Comparison of ENCODE assay signal across 20 cellular contexts in the genomic region with DNA sequence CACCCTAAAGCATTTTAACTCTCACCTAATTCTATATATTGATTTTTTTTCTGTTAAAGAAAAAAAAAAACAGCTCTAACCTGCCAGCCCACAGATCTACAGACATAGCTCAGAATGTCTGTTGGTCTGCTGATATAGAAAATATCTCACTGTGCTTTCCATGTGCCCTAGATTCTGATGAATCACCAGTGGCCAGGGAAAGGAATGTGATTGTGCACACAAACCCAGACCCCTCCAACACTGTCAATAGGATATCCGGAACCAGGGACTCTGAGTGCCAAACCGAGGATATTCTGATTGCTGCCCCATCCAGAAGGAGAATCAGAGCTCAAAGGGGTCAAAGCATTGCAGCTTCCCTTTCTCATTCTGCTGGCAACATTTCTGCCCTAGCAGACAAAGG. TPM values are rescaled to one million over a fixed set of nuclear protein-coding genes. Genes with fewer than 3 reads are reported as not detected.
DNase-seq lines count a peak whose midpoint lies in the region; ATAC-seq, FAIRE-seq and TF ChIP-seq lines count a peak whose summit lies in the region.
"Had no signal": no experiment of that assay in that cellular context is flagged by ENCODE, and none has a peak within 500 bp of the region (broad histone marks: within the 10 kb centered on the region; RNA-seq: fewer than 3 reads in every experiment).

No MANE protein-coding gene starts in this region.

- no peaks in the 10 kb centered on the region for H3K9me1 ChIP-seq in endothelial cell of umbilical vein (replicated peaks; ENCODE audit: control insufficient read depth, extremely low read depth, insufficient read depth, low read length)

- no peaks in the 10 kb centered on the region for H3K27me3 ChIP-seq in endothelial cell of umbilical vein (ENCODE audit: control insufficient read depth in 2 of 2, insufficient read depth in 2 of 2, low read length in 2 of 2)

- CTCF ChIA-PET in endothelial cell of umbilical vein (lab: Charles Lee) (interaction anchor here (1.0 to 1.6 kb wide), 2 partner anchors 12 to 27 kb away, joined by 3 to 4 read pairs; a partner anchor contains a TSS), WTC11 (lab: Charles Lee) (no interaction called here)

- no peak overlapping the region for H3K27ac Mint-ChIP-seq in WTC11
- H3K27ac Mint-ChIP-seq: B cell; CD8-positive, alpha-beta T cell; GM23338 had no signal

- peak; percentile 2 for DNase-seq in ELR (ENCODE audit: low read depth)
- peak; percentile 59 for DNase-seq in astrocyte of the hippocampus (ENCODE audit: low read depth, low spot score)
- DNase-seq in endothelial cell of umbilical vein (ENCODE audit: low read depth, low spot score): peak; percentile 6
- peak; percentile 17 for DNase-seq in pulmonary artery endothelial cell (ENCODE audit: low read depth, low spot score)
- DNase-seq in NK-92 (lab: John Stamatoyannopoulos, UW; ENCODE audit: unreplicated experiment): no peak
- DNase-seq in WTC11 (ENCODE audit: low spot score): no peak
- DNase-seq: Calu3; CD8-positive, alpha-beta T cell; DMS79 treated with DMSO at 0.1 percent for 48 hours; EL; HCEC 1CT; IMR-90 had no signal

- POLR2A ChIA-PET in endothelial cell of umbilical vein (lab: Charles Lee) (no interaction called here), WTC11 (lab: Charles Lee) (no interaction called here)

- TF ChIP-seq POLR2A in endothelial cell of umbilical vein (IDR thresholded peaks at IDR 0.05; ENCODE audit: low read depth, low read length): no peak

- FAIRE-seq in endothelial cell of umbilical vein (lab: Jason Lieb, UNC): no peak
- FAIRE-seq: G401.6, GM12891, GM18507, H54 had no signal

- H3K36me3 Mint-ChIP-seq in WTC11: no peaks in the 10 kb centered on the region
- H3K36me3 Mint-ChIP-seq: CD8-positive, alpha-beta T cell had no signal

- H3K9me3 ChIP-seq in endothelial cell of umbilical vein (replicated peaks; ENCODE audit: control insufficient read depth, insufficient read depth, low read length): no peaks in the 10 kb centered on the region
- H3K9me3 ChIP-seq: BLaER1 treated with 17β-estradiol and CSF1 and Interleukin-3, amounts not matched to agents 10 nM and 100 nM had no signal

- no peak overlapping the region for H3K4me2 ChIP-seq in endothelial cell of umbilical vein (ENCODE audit: insufficient read depth, low read length)
- H3K4me2 ChIP-seq: BLaER1 treated with 17β-estradiol and CSF1 and Interleukin-3, amounts not matched to agents 10 nM and 100 nM; GM23338 had no signal

- no peak overlapping the region for H3K4me3 ChIP-seq in endothelial cell of umbilical vein (replicated peaks in 1 of 3; ENCODE audit: insufficient read depth in 1 of 3, low read depth in 1 of 3, low read length in 3 of 3)
- H3K4me3 ChIP-seq: BLaER1 treated with 17β-estradiol and CSF1 and Interleukin-3, amounts not matched to agents 10 nM and 100 nM; GM23338 had no signal

- no peaks in the 10 kb centered on the region for H4K20me1 ChIP-seq in endothelial cell of umbilical vein (replicated peaks; ENCODE audit: control insufficient read depth, extremely low read depth, insufficient read depth, low read length)

- intact Hi-C loops in endothelial cell of umbilical vein (cut with micrococcal nuclease): no loop called here

- H3K27me3 Mint-ChIP-seq in WTC11 (ENCODE audit: low read depth): peaks cover 19% of the 10 kb centered on the region

- no peaks in the 10 kb centered on the region for H3K9me3 Mint-ChIP-seq in WTC11
- H3K9me3 Mint-ChIP-seq: CD8-positive, alpha-beta T cell; GM23338 had no signal

- no peak for ATAC-seq in activated CD4-positive, CD25-positive, alpha-beta regulatory T cell treated with anti-CD3 and anti-CD28 coated beads, Interleukin-2, amount 50 U/mL, for 24 hours
- no peak for ATAC-seq in WTC11
- ATAC-seq: CD8-positive, alpha-beta T cell; GM23338 had no signal

- TF ChIP-seq CTCF in endothelial cell of umbilical vein (IDR thresholded peaks at IDR 0.05; ENCODE audit: extremely low read depth in 1 of 2, insufficient read depth in 1 of 2, low read depth in 1 of 2, low read length in 2 of 2): no peak
- TF ChIP-seq CTCF in WTC11 (IDR thresholded peaks at IDR 0.05): no peak

- H3K4me1 Mint-ChIP-seq in WTC11: peaks cover 18% of the 10 kb centered on the region
- H3K4me1 Mint-ChIP-seq: B cell had no signal

- no peaks in the 10 kb centered on the region for H3K79me2 ChIP-seq in endothelial cell of umbilical vein (ENCODE audit: control insufficient read depth, insufficient read depth, low read length)

- no peak overlapping the region for H2AFZ ChIP-seq in endothelial cell of umbilical vein (ENCODE audit: low read depth, low read length)
- H2AFZ ChIP-seq: GM23338 had no signal

- H3K4me3 Mint-ChIP-seq in WTC11: no peak overlapping the region
- H3K4me3 Mint-ChIP-seq: B cell; CD8-positive, alpha-beta T cell; GM23338 had no signal

- BruUV-seq in endothelial cell of umbilical vein (replicated peaks; lab: Mats Ljungman, UMichigan): no TSS peak

- no peaks in the 10 kb centered on the region for H3K36me3 ChIP-seq in endothelial cell of umbilical vein (ENCODE audit: control insufficient read depth in 2 of 2, extremely low read depth in 1 of 2, insufficient read depth in 2 of 2, low read length in 2 of 2)
- H3K36me3 ChIP-seq: BLaER1 treated with 17β-estradiol and CSF1 and Interleukin-3, amounts not matched to agents 10 nM and 100 nM had no signal

- H3K4me1 ChIP-seq in endothelial cell of umbilical vein (ENCODE audit: control insufficient read depth, extremely low read depth, insufficient read depth, low read length): peaks cover 5% of the 10 kb centered on the region

- H3K27ac ChIP-seq in endothelial cell of umbilical vein (ENCODE audit: insufficient read depth, low read depth, low read length): no peak overlapping the region
- H3K27ac ChIP-seq: BLaER1 treated with 17β-estradiol and CSF1 and Interleukin-3, amounts not matched to agents 10 nM and 100 nM had no signal

- H3K9ac ChIP-seq in endothelial cell of umbilical vein (replicated peaks; ENCODE audit: extremely low read depth, insufficient read depth, low read length): no peak overlapping the region
- H3K9ac ChIP-seq: BLaER1 treated with 17β-estradiol and CSF1 and Interleukin-3, amounts not matched to agents 10 nM and 100 nM had no signal

- dilution Hi-C loops in endothelial cell of umbilical vein (cut with MboI; ENCODE audit: extremely low pct_ligation_motif_present, low sequenced_read_pairs): no loop called here

TF ChIP-seq in endothelial cell of umbilical vein, 7 proteins besides CTCF, POLR2A, EP300 and RAD21:
- TF ChIP-seq FOS (IDR thresholded peaks at IDR 0.05; ENCODE audit: borderline replicate concordance, insufficient read depth, low read length) (no peak), JUN (IDR thresholded peaks at IDR 0.05; ENCODE audit: borderline replicate concordance, insufficient read depth, insufficient read length, low read depth) (no peak), EZH2 (IDR thresholded peaks at IDR 0.05; ENCODE audit: borderline replicate concordance, low read depth, low read length, severe bottlenecking) (no peak), MYC (IDR thresholded peaks at IDR 0.05; ENCODE audit: low read depth, low read length) (no peak), POLR2AphosphoS5 (IDR thresholded peaks at IDR 0.05; ENCODE audit: insufficient read depth, low read depth, low read length) (no peak), GATA2 (IDR thresholded peaks at IDR 0.05; ENCODE audit: insufficient read depth, insufficient read length, low read depth, low read length) (no peak)
- TF ChIP-seq, protein P1, sequence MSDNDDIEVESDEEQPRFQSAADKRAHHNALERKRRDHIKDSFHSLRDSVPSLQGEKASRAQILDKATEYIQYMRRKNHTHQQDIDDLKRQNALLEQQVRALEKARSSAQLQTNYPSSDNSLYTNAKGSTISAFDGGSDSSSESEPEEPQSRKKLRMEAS (IDR thresholded peaks at IDR 0.05; ENCODE audit: insufficient read depth, insufficient read length): no peak

TF ChIP-seq in WTC11, 78 proteins besides CTCF, POLR2A, EP300 and RAD21 (continues in another document):
- TF ChIP-seq, protein P1 (CRISPR knock-in tag; IDR thresholded peaks at IDR 0.05): no peak
- TF ChIP-seq RELA (CRISPR knock-in tag; IDR thresholded peaks at IDR 0.05; ENCODE audit: borderline replicate concordance) (no peak), ELF4 (CRISPR knock-in tag; IDR thresholded peaks at IDR 0.05; ENCODE audit: low read depth) (no peak), FOXK1 (CRISPR knock-in tag; IDR thresholded peaks at IDR 0.05) (no peak), CREM (CRISPR knock-in tag; IDR thresholded peaks at IDR 0.05) (no peak)
- TF ChIP-seq, protein P2, sequence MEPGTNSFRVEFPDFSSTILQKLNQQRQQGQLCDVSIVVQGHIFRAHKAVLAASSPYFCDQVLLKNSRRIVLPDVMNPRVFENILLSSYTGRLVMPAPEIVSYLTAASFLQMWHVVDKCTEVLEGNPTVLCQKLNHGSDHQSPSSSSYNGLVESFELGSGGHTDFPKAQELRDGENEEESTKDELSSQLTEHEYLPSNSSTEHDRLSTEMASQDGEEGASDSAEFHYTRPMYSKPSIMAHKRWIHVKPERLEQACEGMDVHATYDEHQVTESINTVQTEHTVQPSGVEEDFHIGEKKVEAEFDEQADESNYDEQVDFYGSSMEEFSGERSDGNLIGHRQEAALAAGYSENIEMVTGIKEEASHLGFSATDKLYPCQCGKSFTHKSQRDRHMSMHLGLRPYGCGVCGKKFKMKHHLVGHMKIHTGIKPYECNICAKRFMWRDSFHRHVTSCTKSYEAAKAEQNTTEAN (CRISPR knock-in tag; IDR thresholded peaks at IDR 0.05): no peak

RNA-seq across cellular contexts. Expression of a gene that starts 12.1 kb away (rescaled TPM):
- total RNA-seq in endothelial cell of umbilical vein: 10.1 and 12.4 TPM in 2 replicates
- 8.8 and 9.0 TPM in 2 replicates for polyA plus RNA-seq in endothelial cell of umbilical vein
- 8.2 TPM in 2 replicates for polyA plus RNA-seq in endothelial cell of umbilical vein (2011; cell fraction: cytosol; rRNA removed)
- 36.5 and 41.3 TPM in 2 replicates for polyA plus RNA-seq in endothelial cell of umbilical vein (2011; cell fraction: nucleus; rRNA removed)
- polyA plus RNA-seq in endothelial cell of umbilical vein (2012): 5.4 TPM in 2 replicates
- 10.2 and 12.1 TPM in 2 replicates for polyA minus RNA-seq in endothelial cell of umbilical vein
- 9.4 TPM for polyA minus RNA-seq in endothelial cell of umbilical vein (2011; cell fraction: cytosol; rRNA and poly(A)+ RNA removed)
- polyA minus RNA-seq in endothelial cell of umbilical vein (2011; cell fraction: nucleus; rRNA and poly(A)+ RNA removed): 8.0 and 12.4 TPM in 2 replicates
- total RNA-seq in pulmonary artery endothelial cell: 7.8 and 8.5 TPM in 2 replicates
- total RNA-seq in WTC11 (2021): 1.5 to 2.3 TPM (median 1.8 TPM) in 3 replicates

Comparison
In these comparisons a context has a peak if more than half of its experiments do, and no peak if none do; other contexts are left out.
1. DNase-seq: peak in ELR (single experiment), astrocyte of the hippocampus (single experiment), endothelial cell of umbilical vein (single experiment) and pulmonary artery endothelial cell (single experiment); none in NK-92 (single experiment) and WTC11 (single experiment).